ENCODE assay signal across 1 cellular context in genomic region chr17:32350662-32351418, GRCh38.
TF ChIP-seq lines count a peak whose summit lies in the region.

No MANE protein-coding gene starts in this region.

TF ChIP-seq in K562, 482 proteins besides CTCF, POLR2A, EP300 and RAD21 (continued from another document and continues in another):
- TF ChIP-seq ZNF444 (CRISPR knock-in tag; IDR thresholded peaks at IDR 0.05) (no peak), MAFG (tag; conservative IDR thresholded peaks at IDR 0.05) (no peak), MCM7 (IDR thresholded peaks at IDR 0.05) (no peak), MLLT1 (IDR thresholded peaks at IDR 0.05) (peak; percentile 17 to 34; a peak in 3 of 4 replicates), SMARCE1 (IDR thresholded peaks at IDR 0.05) (0 out of 2 replicates have a peak, but pooled peaks have one; percentile 41), ELF4 (CRISPR knock-in tag; IDR thresholded peaks at IDR 0.05) (no peak), PRMT5 (CRISPR knock-in tag; IDR thresholded peaks at IDR 0.05) (no peak), ZBTB2 (IDR thresholded peaks at IDR 0.05) (no peak), ZNF384 (IDR thresholded peaks at IDR 0.05; ENCODE audit: low read depth, low read length) (peak; percentile 80), DPF2 (IDR thresholded peaks at IDR 0.05) (0 out of 2 replicates have a peak, but pooled peaks have one; percentile 9), PRDM10 (IDR thresholded peaks at IDR 0.05; ENCODE audit: partially characterized antibody) (no peak), FOXP1 (CRISPR knock-in tag; IDR thresholded peaks at IDR 0.05) (no peak), BACH1 (tag; IDR thresholded peaks at IDR 0.05) (no peak), ASH1L (IDR thresholded peaks at IDR 0.05; ENCODE audit: borderline replicate concordance, low read depth, partially characterized antibody) (peak; percentile 48), GTF2A2 (tag; IDR thresholded peaks at IDR 0.05) (no peak), RFX7 (CRISPR knock-in tag; IDR thresholded peaks at IDR 0.05) (no peak), NCOA1 (IDR thresholded peaks at IDR 0.05; ENCODE audit: low read depth) (no peak), BCLAF1 (IDR thresholded peaks at IDR 0.05; ENCODE audit: borderline replicate concordance in 1 of 2, control insufficient read depth in 1 of 2, low read depth in 2 of 2, low read length in 1 of 2) (no peak), ZNF197 (CRISPR knock-in tag; IDR thresholded peaks at IDR 0.05; ENCODE audit: low read depth) (no peak), TRIM24 (IDR thresholded peaks at IDR 0.05) (peak in 1 of 2 experiments; percentile 11; a peak in 1 of 4 replicates), BRF1 (IDR thresholded peaks at IDR 0.05; ENCODE audit: borderline replicate concordance, extremely low read depth, insufficient read length) (no peak), USF2 (CRISPR knock-in tag; IDR thresholded peaks at IDR 0.05) (no peak), ZBTB49 (CRISPR knock-in tag; IDR thresholded peaks at IDR 0.05; ENCODE audit: borderline replicate concordance) (no peak), ZNF124 (CRISPR knock-in tag; IDR thresholded peaks at IDR 0.05) (no peak), NR1H2 (CRISPR knock-in tag; IDR thresholded peaks at IDR 0.05) (no peak), ZNF583 (CRISPR knock-in tag; IDR thresholded peaks at IDR 0.05) (no peak), ZNF146 (CRISPR knock-in tag; IDR thresholded peaks at IDR 0.05; ENCODE audit: unreplicated experiment) (no peak), HNRNPK (IDR thresholded peaks at IDR 0.05; ENCODE audit: low read depth, low read length, poor library complexity, severe bottlenecking) (no peak), PHB (CRISPR knock-in tag; IDR thresholded peaks at IDR 0.05) (no peak), MGA (IDR thresholded peaks at IDR 0.05) (no peak), ZKSCAN1 (IDR thresholded peaks at IDR 0.05; ENCODE audit: low read depth, low read length) (no peak)
